Comparison of ENCODE assay signal across 9 cellular contexts in the genomic region with DNA sequence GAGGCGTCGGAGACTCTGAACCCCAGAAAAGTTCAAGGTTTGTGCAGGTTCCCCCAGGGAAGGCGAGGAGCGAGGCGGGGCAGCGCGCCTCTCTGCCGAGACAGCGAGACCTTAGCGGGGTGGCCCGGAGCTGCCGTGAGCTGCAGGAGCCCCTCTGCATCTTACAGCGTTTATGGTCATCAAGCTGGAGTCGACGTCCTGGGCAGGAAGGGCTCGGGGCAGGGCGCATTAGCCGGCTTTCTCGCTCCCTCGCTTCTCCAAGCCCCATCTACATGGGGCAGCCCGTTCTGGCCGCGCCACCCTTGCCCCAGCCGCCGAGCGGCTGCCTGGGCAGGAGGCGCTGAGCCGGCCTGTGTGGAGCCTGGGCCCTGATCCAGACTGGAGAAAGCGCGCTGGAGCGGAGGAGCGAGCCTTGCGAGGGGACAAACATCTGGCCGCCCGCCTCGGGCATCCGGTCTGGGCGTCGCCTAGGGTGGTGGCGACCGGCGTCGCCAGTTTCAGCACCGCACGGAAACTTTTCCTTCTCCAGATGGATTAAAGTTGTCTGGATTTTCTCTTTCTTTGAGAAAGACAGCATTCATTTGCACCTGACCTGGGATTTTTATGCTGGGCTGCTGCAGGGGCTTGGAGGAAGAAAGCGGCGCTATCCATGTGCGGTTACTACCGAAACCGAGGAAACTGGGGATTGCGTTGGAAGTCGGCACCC. TPM values are rescaled to one million over a fixed set of nuclear protein-coding genes. Genes with fewer than 3 reads are reported as not detected.
A peak's percentile ranks its signal among the peaks of the same experiment; 100 is the strongest.
DNase-seq lines count a peak whose midpoint lies in the region; ATAC-seq, FAIRE-seq and TF ChIP-seq lines count a peak whose summit lies in the region.
"Had no signal": no experiment of that assay in that cellular context is flagged by ENCODE, and none has a peak within 500 bp of the region (broad histone marks: within the 10 kb centered on the region; RNA-seq: fewer than 3 reads in every experiment).

No MANE protein-coding gene starts in this region.

- H3K9me3 Mint-ChIP-seq in neural crest cell, result no peaks in the 10 kb centered on the region

- H3K4me1 ChIP-seq in endothelial cell of umbilical vein (ENCODE audit: control insufficient read depth, extremely low read depth, insufficient read depth, low read length), result no peaks in the 10 kb centered on the region

- no peaks in the 10 kb centered on the region for H3K9me3 ChIP-seq in endothelial cell of umbilical vein (replicated peaks; ENCODE audit: control insufficient read depth, insufficient read depth, low read length)

- no peaks in the 10 kb centered on the region for H3K79me2 ChIP-seq in endothelial cell of umbilical vein (ENCODE audit: control insufficient read depth, insufficient read depth, low read length)

- no peaks in the 10 kb centered on the region for H3K36me3 ChIP-seq in endothelial cell of umbilical vein (ENCODE audit: control insufficient read depth in 2 of 2, extremely low read depth in 1 of 2, insufficient read depth in 2 of 2, low read length in 2 of 2)

- H3K9me1 ChIP-seq in endothelial cell of umbilical vein (replicated peaks; ENCODE audit: control insufficient read depth, extremely low read depth, insufficient read depth, low read length), result no peaks in the 10 kb centered on the region

- peaks cover 73 to 75% of the 10 kb centered on the region in 2 experiments for H3K27me3 ChIP-seq in endothelial cell of umbilical vein (ENCODE audit: control insufficient read depth in 2 of 2, insufficient read depth in 2 of 2, low read length in 2 of 2)

- ATAC-seq in HG03354 (IDR thresholded peaks at IDR 0.05; ENCODE audit: poor library complexity, severe bottlenecking, unreplicated experiment), result no peak

- CTCF ChIA-PET in endothelial cell of umbilical vein (lab: Charles Lee), result interaction anchor here (1.3 kb wide), 1 partner anchor 48 kb away, joined by 3 read pairs; no protein-coding TSS in a partner anchor

- BruUV-seq in endothelial cell of umbilical vein (replicated peaks; lab: Mats Ljungman, UMichigan), result no TSS peak

- no peaks in the 10 kb centered on the region for H4K20me1 ChIP-seq in endothelial cell of umbilical vein (replicated peaks; ENCODE audit: control insufficient read depth, extremely low read depth, insufficient read depth, low read length)

- H3K27me3 Mint-ChIP-seq in neural crest cell (ENCODE audit: low read depth), result peaks cover 95% of the 10 kb centered on the region

- intact Hi-C loops in endothelial cell of umbilical vein (cut with micrococcal nuclease), result no loop called here

- TF ChIP-seq POLR2A in endothelial cell of umbilical vein (IDR thresholded peaks at IDR 0.05; ENCODE audit: low read depth, low read length), result no peak

- H2AFZ ChIP-seq in endothelial cell of umbilical vein (ENCODE audit: low read depth, low read length), result no peak overlapping the region

- TF ChIP-seq CTCF in endothelial cell of umbilical vein (IDR thresholded peaks at IDR 0.05; ENCODE audit: extremely low read depth in 1 of 2, insufficient read depth in 1 of 2, low read depth in 1 of 2, low read length in 2 of 2) (no peak), neural crest cell (conservative IDR thresholded peaks at IDR 0.05) (no peak)

- no peaks in the 10 kb centered on the region for H3K36me3 Mint-ChIP-seq in neural crest cell (ENCODE audit: low read depth)

- no peak overlapping the region for H3K9ac ChIP-seq in endothelial cell of umbilical vein (replicated peaks; ENCODE audit: extremely low read depth, insufficient read depth, low read length)

- DNase-seq in DMS79 (lab: John Stamatoyannopoulos, UW) (peak; percentile 14), NCI-H748 (lab: John Stamatoyannopoulos, UW; ENCODE audit: unreplicated experiment) (peak; percentile 47), endothelial cell of umbilical vein (ENCODE audit: low read depth, low spot score) (peak; percentile 12), neural crest cell (ENCODE audit: low read depth, low spot score) (no peak), RCC 7860 (ENCODE audit: low spot score) (no peak), DMS53 treated with DMSO at 0.1 percent for 48 hours (lab: John Stamatoyannopoulos, UW; ENCODE audit: unreplicated experiment) (no peak)
- no peak for DNase-seq in stimulated activated CD4-positive, alpha-beta T cell treated with anti-CD3 and anti-CD28 coated beads, Interleukin-4, amount 100 ng/mL, for 24 hours

- peaks cover 22% of the 10 kb centered on the region for H3K4me1 Mint-ChIP-seq in neural crest cell

- H3K27ac ChIP-seq in endothelial cell of umbilical vein (ENCODE audit: insufficient read depth, low read depth, low read length), result no peak overlapping the region

- dilution Hi-C loops in endothelial cell of umbilical vein (cut with MboI; ENCODE audit: extremely low pct_ligation_motif_present, low sequenced_read_pairs), result no loop called here

- POLR2A ChIA-PET in endothelial cell of umbilical vein (lab: Charles Lee), result no interaction called here

- no peak overlapping the region for H3K4me3 ChIP-seq in endothelial cell of umbilical vein (replicated peaks in 1 of 3; ENCODE audit: insufficient read depth in 1 of 3, low read depth in 1 of 3, low read length in 3 of 3)

- peak overlapping the region; percentile 81 for H3K4me3 Mint-ChIP-seq in neural crest cell

- H3K4me2 ChIP-seq in endothelial cell of umbilical vein (ENCODE audit: insufficient read depth, low read length), result no peak overlapping the region

- H3K27ac Mint-ChIP-seq in neural crest cell (ENCODE audit: unreplicated experiment), result no peak overlapping the region

- FAIRE-seq in endothelial cell of umbilical vein (lab: Jason Lieb, UNC) (no peak), RCC 7860 (lab: Jason Lieb, UNC) (no peak)

TF ChIP-seq in endothelial cell of umbilical vein, 7 proteins besides CTCF, POLR2A, EP300 and RAD21:
- TF ChIP-seq EZH2 (IDR thresholded peaks at IDR 0.05; ENCODE audit: borderline replicate concordance, low read depth, low read length, severe bottlenecking), result peak; percentile 8
- TF ChIP-seq MYC (IDR thresholded peaks at IDR 0.05; ENCODE audit: low read depth, low read length), result no peak

RNA-seq across cellular contexts. Expression of gene TMEM132E, which starts 0.8 kb away (rescaled TPM):
- total RNA-seq in endothelial cell of umbilical vein (not detected in 2 replicates), neural crest cell (3.3 and 3.6 TPM in 2 replicates)
- not detected in 2 replicates for polyA plus RNA-seq in endothelial cell of umbilical vein
- not detected in 2 replicates for polyA plus RNA-seq in endothelial cell of umbilical vein (2011; cell fraction: cytosol; rRNA removed)
- polyA plus RNA-seq in endothelial cell of umbilical vein (2011; cell fraction: nucleus; rRNA removed), result not detected in 2 replicates
- not detected in 2 replicates for polyA plus RNA-seq in endothelial cell of umbilical vein (2012)
- polyA minus RNA-seq in endothelial cell of umbilical vein, result not detected in 2 replicates
- polyA minus RNA-seq in endothelial cell of umbilical vein (2011; cell fraction: cytosol; rRNA and poly(A)+ RNA removed), result not detected
- not detected in 2 replicates for polyA minus RNA-seq in endothelial cell of umbilical vein (2011; cell fraction: nucleus; rRNA and poly(A)+ RNA removed)
- total RNA-seq: dermis microvascular lymphatic vessel endothelial cell had no signal

Comparison
In these comparisons a context has a peak if more than half of its experiments do, and no peak if none do; other contexts are left out.
1. DNase-seq: peak in DMS79 (single experiment), NCI-H748 (single experiment) and endothelial cell of umbilical vein (single experiment); none in neural crest cell (single experiment), RCC 7860 (single experiment), DMS53 treated with DMSO at 0.1 percent for 48 hours (single experiment) and stimulated activated CD4-positive, alpha-beta T cell treated with anti-CD3 and anti-CD28 coated beads, Interleukin-4, amount 100 ng/mL, for 24 hours (single experiment).